ENCODE assay signal across 28 cellular contexts in the genomic region with DNA sequence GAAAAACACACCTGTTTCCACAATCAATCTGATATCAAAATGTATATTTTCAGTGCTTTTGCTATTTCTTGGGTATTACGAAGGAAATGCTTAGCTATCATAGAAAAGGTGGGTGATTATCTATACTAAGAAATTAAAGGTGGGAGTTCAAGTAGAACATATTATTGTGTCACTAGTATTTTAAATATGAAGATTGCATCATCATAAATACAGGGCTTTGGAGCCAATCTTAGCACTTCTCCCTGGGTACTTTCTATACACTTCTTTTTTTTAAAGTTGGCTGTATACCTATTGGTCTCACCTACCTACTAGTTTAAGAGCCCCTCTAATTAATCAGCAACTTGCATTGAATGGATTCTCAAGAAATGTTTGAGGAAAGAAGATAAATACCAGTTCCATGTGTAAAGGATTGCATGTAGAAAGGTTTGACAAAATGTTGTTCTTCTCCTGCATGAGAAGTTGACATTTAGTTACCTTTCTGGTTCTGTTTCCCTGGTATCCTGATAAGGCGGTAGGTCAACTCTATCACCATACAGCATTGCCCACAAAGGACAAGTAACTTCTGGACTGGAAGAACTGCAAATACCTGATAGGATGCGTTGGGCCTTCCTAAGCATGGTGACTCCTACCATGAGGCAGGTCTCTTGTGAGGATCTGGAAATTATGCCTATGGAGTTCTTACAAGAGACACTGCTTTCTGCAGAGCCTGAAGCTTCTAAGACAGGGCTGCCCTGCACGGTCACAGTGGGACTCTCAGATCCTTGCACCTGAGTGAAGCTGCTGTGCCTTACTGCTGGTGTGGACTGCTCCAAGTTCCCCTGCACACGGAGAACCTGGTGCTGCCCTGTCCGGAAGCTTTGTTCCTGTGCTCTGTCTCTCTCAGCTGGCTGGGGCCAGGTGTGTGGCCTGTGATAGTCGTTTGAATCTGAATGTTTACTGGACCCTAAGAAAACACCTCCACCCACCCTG.
"Had no signal": no experiment of that assay in that cellular context is flagged by ENCODE, and none has a peak within 500 bp of the region (broad histone marks: within the 10 kb centered on the region; RNA-seq: fewer than 3 reads in every experiment).

No MANE protein-coding gene starts in this region.

- DNase-seq: activated B cell treated with CpG ODN at 0.5 μM for 24 hours; activated CD4-positive, alpha-beta T cell treated with anti-CD3 and anti-CD28 coated beads, Interleukin-2, amount 50 U/mL, for 1 hour; activated CD8-positive, alpha-beta T cell treated with anti-CD3 and anti-CD28 coated beads for 36 hours; activated gamma-delta T cell treated with Interleukin-2 at 50 U/mL for 16 hours; activated naive CD8-positive, alpha-beta T cell treated with anti-CD3 and anti-CD28 coated beads, Interleukin-2, amount 50 U/mL, for 24 hours; activated T-cell treated with anti-CD3 and anti-CD28 coated beads, Interleukin-2, amount 50 U/mL, for 4 hours; amygdala; central memory CD4-positive, alpha-beta T cell; endodermal cell; foreskin keratinocyte; heart left ventricle; hypothalamus; immature natural killer cell; kidney; left colon; mammary epithelial cell; naive thymus-derived CD4-positive, alpha-beta T cell; nucleus accumbens; pancreas; retina; stimulated activated CD4-positive, alpha-beta T cell treated with anti-CD3 and anti-CD28 coated beads, Interleukin-15, amount 100 ng/mL, for 24 hours; stimulated activated CD4-positive, alpha-beta T cell treated with anti-CD3 and anti-CD28 coated beads, Interleukin-2, amount 100 ng/mL, for 24 hours; stimulated activated naive B cell treated with anti-CD40 and anti-IgM and Interleukin-4, amounts not matched to agents 10 μg/mL and 1 μg/mL and 100 μg/mL, for 72 hours; stomach; T-helper 9 cell; thyroid gland; upper lobe of left lung had no signal

- ATAC-seq: activated CD8-positive, alpha-beta T cell treated with anti-CD3 and anti-CD28 coated beads for 36 hours; activated naive CD8-positive, alpha-beta T cell treated with anti-CD3 and anti-CD28 coated beads, Interleukin-2, amount 50 U/mL, for 24 hours; activated T-cell treated with anti-CD3 and anti-CD28 coated beads, Interleukin-2, amount 50 U/mL, for 4 hours; activated T-helper 17 cell treated with anti-CD3 and anti-CD28 coated beads, Interleukin-2, amount 50 U/mL, for 72 hours; foreskin keratinocyte; heart left ventricle; left colon; naive thymus-derived CD4-positive, alpha-beta T cell; pancreas; stimulated activated naive B cell treated with anti-CD40 and anti-IgM and Interleukin-4, amounts not matched to agents 10 μg/mL and 1 μg/mL and 100 μg/mL, for 72 hours had no signal
